In the genomic region with DNA sequence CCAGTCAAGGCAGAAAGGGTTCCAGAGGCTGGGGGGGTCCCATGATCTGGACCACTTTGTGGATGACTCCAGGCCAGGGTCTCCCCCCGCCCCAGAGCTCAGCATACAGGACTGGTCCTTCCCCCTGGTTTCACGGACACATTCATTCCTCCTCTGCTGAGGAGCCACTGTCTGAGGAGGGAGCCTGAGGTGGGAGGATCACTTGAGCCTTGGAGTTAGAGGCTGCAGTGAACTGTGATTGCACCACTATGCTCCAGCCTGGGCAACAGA, we compare ENCODE assay signal across 16 cellular contexts. TPM values are rescaled to one million over a fixed set of nuclear protein-coding genes. Genes with fewer than 3 reads are reported as not detected.
DNase-seq lines count a peak whose midpoint lies in the region; ATAC-seq and TF ChIP-seq lines count a peak whose summit lies in the region.
"Had no signal": no experiment of that assay in that cellular context is flagged by ENCODE, and none has a peak within 500 bp of the region (broad histone marks: within the 10 kb centered on the region; RNA-seq: fewer than 3 reads in every experiment).

No MANE protein-coding gene starts in this region.

- TF ChIP-seq CTCF in breast epithelium (IDR thresholded peaks at IDR 0.05) (no peak), MCF 10A (IDR thresholded peaks at IDR 0.05; ENCODE audit: unreplicated experiment) (no peak), Loucy (conservative IDR thresholded peaks at IDR 0.05; ENCODE audit: low read length) (no peak), osteoblast (IDR thresholded peaks at IDR 0.05; ENCODE audit: extremely low read depth, low read depth, low read length) (no peak), upper lobe of right lung (IDR thresholded peaks at IDR 0.05) (no peak)

- H3K4me3 ChIP-seq in breast epithelium (no peak overlapping the region), Loucy (ENCODE audit: low read length, poor library complexity, severe bottlenecking) (peak overlapping the region; percentile 36), osteoblast (ENCODE audit: insufficient read depth, low read length) (no peak overlapping the region), upper lobe of right lung (no peak overlapping the region)
- H3K4me3 ChIP-seq: BLaER1 treated with 17β-estradiol and CSF1 and Interleukin-3, amounts not matched to agents 10 nM and 100 nM; GM12878 had no signal

- H3K9me3 Mint-ChIP-seq in MCF 10A (ENCODE audit: unreplicated experiment) = peaks cover 8% of the 10 kb centered on the region

- H3K9me2 ChIP-seq in Loucy (replicated peaks; ENCODE audit: low read depth, low read length) = no peaks in the 10 kb centered on the region

- ATAC-seq in upper lobe of right lung (no peak), HG02763 (IDR thresholded peaks at IDR 0.05; ENCODE audit: unreplicated experiment) (no peak)
- ATAC-seq: GM12878 had no signal

- H3K36me3 Mint-ChIP-seq in MCF 10A (ENCODE audit: insufficient read depth, unreplicated experiment) = no peaks in the 10 kb centered on the region
- H3K36me3 Mint-ChIP-seq: CD4-positive, CD25-positive, alpha-beta regulatory T cell; IgD-negative memory B cell had no signal

- H3K4me3 Mint-ChIP-seq in MCF 10A (ENCODE audit: unreplicated experiment) = no peak overlapping the region
- H3K4me3 Mint-ChIP-seq: CD4-positive, CD25-positive, alpha-beta regulatory T cell; H9; IgD-negative memory B cell had no signal

- peaks cover 0 to 4% of the 10 kb centered on the region in 2 donors for H3K9me3 ChIP-seq in breast epithelium
- H3K9me3 ChIP-seq in Loucy (ENCODE audit: insufficient read depth, low read depth, low read length) = peaks cover 6% of the 10 kb centered on the region; the same call in 1 of the 2 replicates
- H3K9me3 ChIP-seq in osteoblast (ENCODE audit: low read depth, low read length) = peaks cover 3% of the 10 kb centered on the region
- no peaks in the 10 kb centered on the region for H3K9me3 ChIP-seq in upper lobe of right lung

- H3K27me3 ChIP-seq in breast epithelium (no peaks in the 10 kb centered on the region), Loucy (ENCODE audit: insufficient read depth, low read length, poor library complexity, severe bottlenecking) (no peaks in the 10 kb centered on the region), osteoblast (ENCODE audit: insufficient read depth, low read length) (peaks cover 18% of the 10 kb centered on the region), upper lobe of right lung (peaks cover 15% of the 10 kb centered on the region)

- peak overlapping the region; percentile 99 for H3K4me2 ChIP-seq in Loucy (ENCODE audit: low read depth, low read length, poor library complexity, severe bottlenecking)
- no peak overlapping the region for H3K4me2 ChIP-seq in osteoblast (ENCODE audit: insufficient read depth, low read length)

- peaks cover 0 to 15% of the 10 kb centered on the region in 2 donors for H3K4me1 ChIP-seq in breast epithelium
- H3K4me1 ChIP-seq in Loucy (ENCODE audit: insufficient read depth, low read length, poor library complexity, severe bottlenecking) = peaks cover 57% of the 10 kb centered on the region
- H3K4me1 ChIP-seq in osteoblast (ENCODE audit: insufficient read depth, low read length) = no peaks in the 10 kb centered on the region
- H3K4me1 ChIP-seq in upper lobe of right lung = no peaks in the 10 kb centered on the region

- no TSS peak for BruUV-seq in MCF 10A (replicated peaks; lab: Mats Ljungman, UMichigan)

- H3K27me3 Mint-ChIP-seq in MCF 10A (ENCODE audit: insufficient read depth, unreplicated experiment) = peaks cover 97% of the 10 kb centered on the region
- H3K27me3 Mint-ChIP-seq: IgD-negative memory B cell had no signal

- H4K20me1 ChIP-seq in Loucy (ENCODE audit: insufficient read depth, low read length, poor library complexity, severe bottlenecking) (peaks cover 81% of the 10 kb centered on the region), osteoblast (ENCODE audit: insufficient read depth, low read length) (no peaks in the 10 kb centered on the region)

- no peak overlapping the region for H2AFZ ChIP-seq in Loucy (ENCODE audit: low read length)
- H2AFZ ChIP-seq in osteoblast (ENCODE audit: low read length) = no peak overlapping the region

- DNase-seq in breast epithelium (ENCODE audit: low spot score in 2 of 2) = no peak
- no peak for DNase-seq in MCF 10A (ENCODE audit: unreplicated experiment)
- DNase-seq in osteoblast (ENCODE audit: insufficient read length, low spot score, missing footprints) = peak; percentile 60
- peak; percentile 39 for DNase-seq in upper lobe of right lung
- no peak for DNase-seq in kidney glomerular epithelial cell (lab: John Stamatoyannopoulos, UW)
- DNase-seq: CD4-positive, CD25-positive, alpha-beta regulatory T cell; DMS 273 treated with DMSO at 0.1 percent for 48 hours; GOT3; H9 had no signal

- H3F3A ChIP-seq in Loucy (ENCODE audit: low read depth) = no peaks in the 10 kb centered on the region

- H3K79me2 ChIP-seq in Loucy (ENCODE audit: insufficient read depth, low read length) (peaks cover 100% of the 10 kb centered on the region), osteoblast (ENCODE audit: insufficient read depth, low read length) (no peaks in the 10 kb centered on the region)

- CTCF ChIA-PET in MCF 10A (lab: Yijun Ruan, JAX) = interaction anchor here (0.8 to 1.0 kb wide), 2 partner anchors 26 to 44 kb away, joined by 3 read pairs; no protein-coding TSS in a partner anchor

- intact Hi-C loops in breast epithelium (cut with DNase I; ENCODE audit: low total_unique reads) = loop anchor here (5.0 kb wide), 1 partner anchor 575 kb away; no protein-coding TSS in a partner anchor
- intact Hi-C loops in MCF 10A (cut with micrococcal nuclease) = no loop called here
- intact Hi-C loops in upper lobe of right lung (cut with DNase I) = no loop called here

- H3K27ac ChIP-seq in breast epithelium (peak overlapping the region; percentile 81 to 90), osteoblast (ENCODE audit: low read depth, low read length) (no peak overlapping the region), upper lobe of right lung (no peak overlapping the region)
- H3K27ac ChIP-seq: 22Rv1; BLaER1 treated with 17β-estradiol and CSF1 and Interleukin-3, amounts not matched to agents 10 nM and 100 nM had no signal

- H3K27ac Mint-ChIP-seq in MCF 10A (ENCODE audit: low read depth, unreplicated experiment) = no peak overlapping the region
- H3K27ac Mint-ChIP-seq: CD4-positive, CD25-positive, alpha-beta regulatory T cell; IgD-negative memory B cell had no signal

- H3K4me1 Mint-ChIP-seq in MCF 10A (ENCODE audit: insufficient read depth, unreplicated experiment) = no peaks in the 10 kb centered on the region

- no peaks in the 10 kb centered on the region for H3K36me3 ChIP-seq in breast epithelium
- peaks cover 16% of the 10 kb centered on the region for H3K36me3 ChIP-seq in Loucy (ENCODE audit: insufficient read depth, low read length)
- H3K36me3 ChIP-seq in osteoblast (ENCODE audit: insufficient read depth, low read length) = no peaks in the 10 kb centered on the region
- H3K36me3 ChIP-seq in upper lobe of right lung = no peaks in the 10 kb centered on the region

- H3K9ac ChIP-seq in Loucy (ENCODE audit: low read depth, low read length, poor library complexity, severe bottlenecking) = peak overlapping the region; percentile 28

- POLR2A ChIA-PET in MCF 10A (lab: Yijun Ruan, JAX) = no interaction called here

- no peak for TF ChIP-seq POLR2A in breast epithelium (IDR thresholded peaks at IDR 0.05)

RNA-seq across cellular contexts. Expression of gene TESC, which starts 6.8 kb away (rescaled TPM):
- 10 to 100 TPM in 1 of 3 donors, 1 to 10 TPM in 2; 3.8 to 45.1 (median 7.2) TPM for total RNA-seq in breast epithelium
- total RNA-seq in MCF 10A (2022) = not detected in 2 replicates
- total RNA-seq in osteoblast = not detected in 2 replicates
- total RNA-seq in upper lobe of right lung = 10.3 TPM
- total RNA-seq: A673 had no signal

Comparison
In these comparisons a context has a peak if more than half of its experiments do, and no peak if none do; other contexts are left out.
1. DNase-seq: peak in osteoblast (single experiment) and upper lobe of right lung (single experiment); none in breast epithelium (0 of 2), MCF 10A (single experiment) and kidney glomerular epithelial cell (single experiment).
2. H3K27ac ChIP-seq: peak in breast epithelium (2 of 2); none in osteoblast (single experiment) and upper lobe of right lung (single experiment).